Comparison of ENCODE assay signal across 1 cellular context in genomic region chr9:37908698-37909186, GRCh38.
TF ChIP-seq lines count a peak whose summit lies in the region.

No MANE protein-coding gene starts in this region.

TF ChIP-seq in HepG2, 621 proteins besides CTCF, POLR2A, EP300 and RAD21 (continued from another document and continues in another):
- TF ChIP-seq HNF1A (IDR thresholded peaks at IDR 0.05; ENCODE audit: low read depth) (0 out of 2 replicates have a peak, but pooled peaks have one; percentile 29), HNF1A (CRISPR knock-in tag; IDR thresholded peaks at IDR 0.05; ENCODE audit: borderline replicate concordance) (no peak), RBAK (CRISPR knock-in tag; IDR thresholded peaks at IDR 0.05) (no peak), POGK (CRISPR knock-in tag; conservative IDR thresholded peaks at IDR 0.05) (peak; percentile 68; the same call in 1 of the 2 replicates), NCOR1 (IDR thresholded peaks at IDR 0.05; ENCODE audit: borderline replicate concordance, low read length) (peak; percentile 69; the same call in 1 of the 2 replicates), MTERF4 (CRISPR knock-in tag; IDR thresholded peaks at IDR 0.05) (no peak), IRF2 (CRISPR knock-in tag; IDR thresholded peaks at IDR 0.05) (no peak), NCOA5 (CRISPR knock-in tag; IDR thresholded peaks at IDR 0.05) (no peak), MED13 (CRISPR knock-in tag; IDR thresholded peaks at IDR 0.05) (0 out of 2 replicates have a peak, but pooled peaks have one; percentile 62), MATR3 (CRISPR knock-in tag; IDR thresholded peaks at IDR 0.05) (no peak), GMEB1 (CRISPR knock-in tag; IDR thresholded peaks at IDR 0.05; ENCODE audit: borderline replicate concordance) (no peak), HOMEZ (CRISPR knock-in tag; IDR thresholded peaks at IDR 0.05; ENCODE audit: low read depth) (0 out of 2 replicates have a peak, but pooled peaks have one; percentile 20), ZNF891 (CRISPR knock-in tag; IDR thresholded peaks at IDR 0.05) (no peak), ZNF350 (CRISPR knock-in tag; IDR thresholded peaks at IDR 0.05; ENCODE audit: borderline replicate concordance, low read depth) (no peak), RXRA (CRISPR knock-in tag; IDR thresholded peaks at IDR 0.05) (peak; percentile 94; the same call in 1 of the 2 replicates), ZNF75D (CRISPR knock-in tag; IDR thresholded peaks at IDR 0.05; ENCODE audit: borderline replicate concordance) (no peak), CHD2 (IDR thresholded peaks at IDR 0.05; ENCODE audit: low read depth, low read length) (no peak), ZNF230 (CRISPR knock-in tag; IDR thresholded peaks at IDR 0.05) (no peak), ERF (CRISPR knock-in tag; IDR thresholded peaks at IDR 0.05) (0 out of 2 replicates have a peak, but pooled peaks have one; percentile 14), KDM6A (CRISPR knock-in tag; IDR thresholded peaks at IDR 0.05; ENCODE audit: low read depth) (peak; percentile 25; the same call in 1 of the 2 replicates), ZNF33B (CRISPR knock-in tag; IDR thresholded peaks at IDR 0.05) (no peak), MIER2 (CRISPR knock-in tag; IDR thresholded peaks at IDR 0.05) (no peak), NBN (conservative IDR thresholded peaks at IDR 0.05) (no peak), ZNF709 (CRISPR knock-in tag; IDR thresholded peaks at IDR 0.05) (no peak), ZNF772 (CRISPR knock-in tag; IDR thresholded peaks at IDR 0.05) (no peak), GATAD2A (CRISPR knock-in tag; IDR thresholded peaks at IDR 0.05) (peak; percentile 99), TARDBP (CRISPR knock-in tag; IDR thresholded peaks at IDR 0.05) (peak; percentile 48; the same call in 1 of the 2 replicates), ZNF337 (CRISPR knock-in tag; IDR thresholded peaks at IDR 0.05; ENCODE audit: borderline replicate concordance, low read depth) (no peak), ZNF12 (CRISPR knock-in tag; IDR thresholded peaks at IDR 0.05) (peak; percentile 84), ARID4A (CRISPR knock-in tag; IDR thresholded peaks at IDR 0.05; ENCODE audit: borderline replicate concordance) (no peak; the same call in 1 of the 2 replicates), JDP2 (CRISPR knock-in tag; IDR thresholded peaks at IDR 0.05; ENCODE audit: borderline replicate concordance) (no peak), SAFB2 (CRISPR knock-in tag; IDR thresholded peaks at IDR 0.05; ENCODE audit: borderline replicate concordance, low read depth) (no peak), ARNT (IDR thresholded peaks at IDR 0.05) (no peak), PAXIP1 (CRISPR knock-in tag; conservative IDR thresholded peaks at IDR 0.05) (peak; percentile 69), SAP130 (CRISPR knock-in tag; IDR thresholded peaks at IDR 0.05; ENCODE audit: low read depth) (peak; percentile 48), ZSCAN20 (CRISPR knock-in tag; IDR thresholded peaks at IDR 0.05; ENCODE audit: borderline replicate concordance) (no peak), ZNF562 (CRISPR knock-in tag; IDR thresholded peaks at IDR 0.05; ENCODE audit: borderline replicate concordance) (no peak), NR2F1 (CRISPR knock-in tag; IDR thresholded peaks at IDR 0.05) (peak; percentile 88 to 95), FOXA1 (IDR thresholded peaks at IDR 0.05) (peak; percentile 56), FOXA1 (CRISPR knock-in tag; IDR thresholded peaks at IDR 0.05) (peak; percentile 96), ZNF317 (CRISPR knock-in tag; IDR thresholded peaks at IDR 0.05) (no peak), FOXK1 (CRISPR knock-in tag; IDR thresholded peaks at IDR 0.05; ENCODE audit: borderline replicate concordance, low read depth) (peak; percentile 60; the same call in 1 of the 2 replicates), NFRKB (IDR thresholded peaks at IDR 0.05) (no peak), ZNF589 (CRISPR knock-in tag; conservative IDR thresholded peaks at IDR 0.05) (0 out of 2 replicates have a peak, but pooled peaks have one; percentile 37), SOX13 (IDR thresholded peaks at IDR 0.05) (peak; percentile 48; the same call in 1 of the 2 replicates), SOX13 (CRISPR knock-in tag; conservative IDR thresholded peaks at IDR 0.05 in 1 of 2, IDR thresholded peaks at IDR 0.05 in 1 of 2) (peak in 1 of 2 experiments; percentile 80; a peak in 2 of 4 replicates), SATB2 (CRISPR knock-in tag; IDR thresholded peaks at IDR 0.05) (no peak), GZF1 (CRISPR knock-in tag; IDR thresholded peaks at IDR 0.05) (no peak), NFE2L1 (CRISPR knock-in tag; IDR thresholded peaks at IDR 0.05; ENCODE audit: borderline replicate concordance) (no peak), MLLT10 (CRISPR knock-in tag; IDR thresholded peaks at IDR 0.05) (no peak), TAF1 (CRISPR knock-in tag; IDR thresholded peaks at IDR 0.05) (no peak), ZFP36 (IDR thresholded peaks at IDR 0.05; ENCODE audit: borderline replicate concordance, low read depth, low read length, partially characterized antibody) (no peak), GABPB1 (CRISPR knock-in tag; IDR thresholded peaks at IDR 0.05) (peak; percentile 31; the same call in 1 of the 2 replicates), ZNF274 (CRISPR knock-in tag; IDR thresholded peaks at IDR 0.05) (no peak), ZNF775 (CRISPR knock-in tag; IDR thresholded peaks at IDR 0.05; ENCODE audit: borderline replicate concordance) (no peak)
